20 cellular contexts compared by ENCODE assay signal in genomic region chr1:7232936-7233540, GRCh38.
"Had no signal": no experiment of that assay in that cellular context is flagged by ENCODE, and none has a peak within 500 bp of the region (broad histone marks: within the 10 kb centered on the region; RNA-seq: fewer than 3 reads in every experiment).

No MANE protein-coding gene starts in this region.

- ATAC-seq: HepG2 had no signal

- H3K4me2 ChIP-seq: SK-N-SH had no signal

- H3K9me3 ChIP-seq: SK-N-SH had no signal

- DNase-seq: IMR-90, Kasumi-1, KG1, MM.1S, NCI-H1092 treated with DMSO at 0.1 percent for 48 hours, NCI-H1436, NCI-H187, NCI-H2029, NCI-H2081 treated with DMSO at 0.1 percent for 48 hours, NCI-H2171, NCI-H226, NCI-H446, NCI-H510A, NCI-H524 treated with DMSO at 0.1 percent for 48 hours, NCI-H69, NCI-H774, RPMI8226, SHP77, SK-N-SH had no signal

- H3K9me2 ChIP-seq: SK-N-SH had no signal

- H3K9ac ChIP-seq: SK-N-SH had no signal
